18 cellular contexts compared by ENCODE assay signal in the genomic region with DNA sequence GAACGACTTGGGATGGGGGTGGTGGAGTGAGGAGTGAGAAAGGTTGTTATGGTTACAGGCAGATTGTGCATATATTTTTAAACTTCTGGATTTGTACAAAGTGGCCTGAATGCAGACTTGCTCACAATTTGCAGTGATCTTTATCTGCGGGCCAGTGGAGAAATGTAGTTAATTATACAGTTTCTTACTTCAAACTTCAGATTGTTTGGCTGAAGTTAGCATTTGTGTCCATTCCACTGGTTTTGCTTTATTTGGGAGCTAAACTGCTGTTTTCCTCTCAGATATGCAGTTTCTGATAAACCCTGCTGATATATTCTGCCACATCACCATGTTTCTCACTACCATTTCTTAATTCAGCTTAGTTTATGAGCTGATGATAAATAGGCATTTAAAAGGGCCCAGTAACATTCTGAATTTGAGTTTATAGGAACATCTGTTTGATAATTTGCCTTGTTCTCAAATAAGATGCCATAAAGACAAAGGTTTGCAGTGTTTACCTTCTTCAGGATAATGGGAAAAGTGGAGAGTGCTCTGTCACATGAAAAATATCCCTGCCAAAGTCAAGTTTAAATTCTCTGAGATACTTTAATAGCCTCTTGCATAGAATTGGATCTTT.
A peak's percentile ranks its signal among the peaks of the same experiment; 100 is the strongest.
DNase-seq lines count a peak whose midpoint lies in the region; ATAC-seq and TF ChIP-seq lines count a peak whose summit lies in the region.
"Had no signal": no experiment of that assay in that cellular context is flagged by ENCODE, and none has a peak within 500 bp of the region (broad histone marks: within the 10 kb centered on the region; RNA-seq: fewer than 3 reads in every experiment).

No MANE protein-coding gene starts in this region.

- no peaks in the 10 kb centered on the region for H3K27me3 ChIP-seq in ACC112 (ENCODE audit: insufficient read depth, low read length)
- H3K27me3 ChIP-seq: body of pancreas, colonic mucosa, MG63 had no signal

- no peak overlapping the region for H2AFZ ChIP-seq in ACC112 (ENCODE audit: low read length, unreplicated experiment)

- intact Hi-C loops in posterior cingulate gyrus (cut with DNase I): no loop called here

- H3K4me1 ChIP-seq in ACC112 (ENCODE audit: control insufficient read depth, insufficient read depth, low read length, unreplicated experiment) (peaks cover 56% of the 10 kb centered on the region), HEK293 (ENCODE audit: control insufficient read depth, insufficient read depth, low read length) (peaks cover 19% of the 10 kb centered on the region)

- ATAC-seq in HG02571 (IDR thresholded peaks at IDR 0.05; ENCODE audit: unreplicated experiment): no peak
- ATAC-seq: body of pancreas, sciatic nerve had no signal

- POLR2A ChIA-PET in HEK293 (lab: Yijun Ruan, JAX): no interaction called here

- no peaks in the 10 kb centered on the region for H3K9me3 ChIP-seq in HEK293 (ENCODE audit: control insufficient read depth, insufficient read depth, low read depth, low read length)
- H3K9me3 ChIP-seq: body of pancreas, colonic mucosa, MG63 had no signal

- no peak overlapping the region for H3K4me3 ChIP-seq in ACC112 (ENCODE audit: low read depth, low read length)
- no peak overlapping the region for H3K4me3 ChIP-seq in HEK293 (ENCODE audit: low read depth, low read length)
- H3K4me3 ChIP-seq: body of pancreas, colonic mucosa, MG63 had no signal

- no peak for TF ChIP-seq CTCF in HEK293 (tag by site-specific recombination; IDR thresholded peaks at IDR 0.05)
- TF ChIP-seq CTCF in VCaP (conservative IDR thresholded peaks at IDR 0.05): no peak

- H3K79me2 ChIP-seq in ACC112 (ENCODE audit: control insufficient read depth, insufficient read depth, low read length, unreplicated experiment): peaks cover 3% of the 10 kb centered on the region

- peak; percentile 10 to 29 for DNase-seq in erythroblast (lab: John Stamatoyannopoulos, UW)
- no peak for DNase-seq in cortex of kidney (lab: John Stamatoyannopoulos, UW)
- no peak for DNase-seq in posterior cingulate gyrus
- DNase-seq in DMS153 (lab: John Stamatoyannopoulos, UW): no peak
- DNase-seq: activated CD4-positive, alpha-beta memory T cell treated with anti-CD3 and anti-CD28 coated beads for 36 hours; body of pancreas; CD4-positive, CD25-positive, alpha-beta regulatory T cell; colonic mucosa; MG63; NCI-H187; NCI-H748 treated with DMSO at 0.1 percent for 48 hours; stimulated activated naive CD4-positive, alpha-beta T cell treated with Interleukin-2 at 50 U/mL for 16 hours; T1000 had no signal

- no peak for TF ChIP-seq POLR2A in erythroblast (IDR thresholded peaks at IDR 0.05; ENCODE audit: low read length)

- CTCF ChIA-PET in HEK293 (lab: Yijun Ruan, JAX): interaction anchor here (0.7 to 6.2 kb wide), 6 partner anchors 23 to 322 kb away, joined by 3 to 64 read pairs (median 3); no protein-coding TSS in a partner anchor

- H3K36me3 ChIP-seq in ACC112 (ENCODE audit: insufficient read depth, low read length) (no peaks in the 10 kb centered on the region), HEK293 (ENCODE audit: control insufficient read depth in 2 of 2, insufficient read depth in 1 of 2, low read length in 2 of 2) (no peaks in the 10 kb centered on the region; a peak in 1 of 3 replicates)
- H3K36me3 ChIP-seq: colonic mucosa, MG63 had no signal

- H3K27ac ChIP-seq in ACC112 (ENCODE audit: low read depth, low read length) (peak overlapping the region; percentile 32; the same call in 1 of the 2 replicates), HEK293 (ENCODE audit: extremely low read depth, low read depth, low read length) (no peak overlapping the region), VCaP (peak overlapping the region; percentile 66)
- H3K27ac ChIP-seq: colonic mucosa had no signal

TF ChIP-seq in HEK293, 187 proteins besides CTCF, POLR2A, EP300 and RAD21 (continues in another document):
- TF ChIP-seq ZXDB (tag by site-specific recombination; IDR thresholded peaks at IDR 0.05) (peak; percentile 88), IKZF3 (tag by site-specific recombination; IDR thresholded peaks at IDR 0.05) (peak; percentile 64), ZBTB20 (tag by site-specific recombination; IDR thresholded peaks at IDR 0.05) (peak; percentile 51; the same call in 1 of the 2 replicates), ZNF626 (tag by site-specific recombination; IDR thresholded peaks at IDR 0.05) (peak; percentile 41; the same call in 1 of the 2 replicates), SP2 (tag by site-specific recombination; IDR thresholded peaks at IDR 0.05) (no peak), ZNF501 (tag by site-specific recombination; IDR thresholded peaks at IDR 0.05) (peak; percentile 55; the same call in 1 of the 2 replicates)
- TF ChIP-seq, protein P1, sequence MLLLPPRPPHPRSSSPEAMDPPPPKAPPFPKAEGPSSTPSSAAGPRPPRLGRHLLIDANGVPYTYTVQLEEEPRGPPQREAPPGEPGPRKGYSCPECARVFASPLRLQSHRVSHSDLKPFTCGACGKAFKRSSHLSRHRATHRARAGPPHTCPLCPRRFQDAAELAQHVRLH (tag by site-specific recombination; IDR thresholded peaks at IDR 0.05): peak; percentile 97
- TF ChIP-seq, protein P2, sequence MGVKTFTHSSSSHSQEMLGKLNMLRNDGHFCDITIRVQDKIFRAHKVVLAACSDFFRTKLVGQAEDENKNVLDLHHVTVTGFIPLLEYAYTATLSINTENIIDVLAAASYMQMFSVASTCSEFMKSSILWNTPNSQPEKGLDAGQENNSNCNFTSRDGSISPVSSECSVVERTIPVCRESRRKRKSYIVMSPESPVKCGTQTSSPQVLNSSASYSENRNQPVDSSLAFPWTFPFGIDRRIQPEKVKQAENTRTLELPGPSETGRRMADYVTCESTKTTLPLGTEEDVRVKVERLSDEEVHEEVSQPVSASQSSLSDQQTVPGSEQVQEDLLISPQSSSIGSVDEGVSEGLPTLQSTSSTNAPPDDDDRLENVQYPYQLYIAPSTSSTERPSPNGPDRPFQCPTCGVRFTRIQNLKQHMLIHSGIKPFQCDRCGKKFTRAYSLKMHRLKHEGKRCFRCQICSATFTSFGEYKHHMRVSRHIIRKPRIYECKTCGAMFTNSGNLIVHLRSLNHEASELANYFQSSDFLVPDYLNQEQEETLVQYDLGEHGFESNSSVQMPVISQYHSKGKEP (tag by site-specific recombination; IDR thresholded peaks at IDR 0.05): peak; percentile 53; the same call in 1 of the 2 replicates
- TF ChIP-seq, protein P3, sequence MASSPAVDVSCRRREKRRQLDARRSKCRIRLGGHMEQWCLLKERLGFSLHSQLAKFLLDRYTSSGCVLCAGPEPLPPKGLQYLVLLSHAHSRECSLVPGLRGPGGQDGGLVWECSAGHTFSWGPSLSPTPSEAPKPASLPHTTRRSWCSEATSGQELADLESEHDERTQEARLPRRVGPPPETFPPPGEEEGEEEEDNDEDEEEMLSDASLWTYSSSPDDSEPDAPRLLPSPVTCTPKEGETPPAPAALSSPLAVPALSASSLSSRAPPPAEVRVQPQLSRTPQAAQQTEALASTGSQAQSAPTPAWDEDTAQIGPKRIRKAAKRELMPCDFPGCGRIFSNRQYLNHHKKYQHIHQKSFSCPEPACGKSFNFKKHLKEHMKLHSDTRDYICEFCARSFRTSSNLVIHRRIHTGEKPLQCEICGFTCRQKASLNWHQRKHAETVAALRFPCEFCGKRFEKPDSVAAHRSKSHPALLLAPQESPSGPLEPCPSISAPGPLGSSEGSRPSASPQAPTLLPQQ (tag by site-specific recombination; IDR thresholded peaks at IDR 0.05): peak; percentile 35; the same call in 1 of the 2 replicates
- TF ChIP-seq, protein P4, sequence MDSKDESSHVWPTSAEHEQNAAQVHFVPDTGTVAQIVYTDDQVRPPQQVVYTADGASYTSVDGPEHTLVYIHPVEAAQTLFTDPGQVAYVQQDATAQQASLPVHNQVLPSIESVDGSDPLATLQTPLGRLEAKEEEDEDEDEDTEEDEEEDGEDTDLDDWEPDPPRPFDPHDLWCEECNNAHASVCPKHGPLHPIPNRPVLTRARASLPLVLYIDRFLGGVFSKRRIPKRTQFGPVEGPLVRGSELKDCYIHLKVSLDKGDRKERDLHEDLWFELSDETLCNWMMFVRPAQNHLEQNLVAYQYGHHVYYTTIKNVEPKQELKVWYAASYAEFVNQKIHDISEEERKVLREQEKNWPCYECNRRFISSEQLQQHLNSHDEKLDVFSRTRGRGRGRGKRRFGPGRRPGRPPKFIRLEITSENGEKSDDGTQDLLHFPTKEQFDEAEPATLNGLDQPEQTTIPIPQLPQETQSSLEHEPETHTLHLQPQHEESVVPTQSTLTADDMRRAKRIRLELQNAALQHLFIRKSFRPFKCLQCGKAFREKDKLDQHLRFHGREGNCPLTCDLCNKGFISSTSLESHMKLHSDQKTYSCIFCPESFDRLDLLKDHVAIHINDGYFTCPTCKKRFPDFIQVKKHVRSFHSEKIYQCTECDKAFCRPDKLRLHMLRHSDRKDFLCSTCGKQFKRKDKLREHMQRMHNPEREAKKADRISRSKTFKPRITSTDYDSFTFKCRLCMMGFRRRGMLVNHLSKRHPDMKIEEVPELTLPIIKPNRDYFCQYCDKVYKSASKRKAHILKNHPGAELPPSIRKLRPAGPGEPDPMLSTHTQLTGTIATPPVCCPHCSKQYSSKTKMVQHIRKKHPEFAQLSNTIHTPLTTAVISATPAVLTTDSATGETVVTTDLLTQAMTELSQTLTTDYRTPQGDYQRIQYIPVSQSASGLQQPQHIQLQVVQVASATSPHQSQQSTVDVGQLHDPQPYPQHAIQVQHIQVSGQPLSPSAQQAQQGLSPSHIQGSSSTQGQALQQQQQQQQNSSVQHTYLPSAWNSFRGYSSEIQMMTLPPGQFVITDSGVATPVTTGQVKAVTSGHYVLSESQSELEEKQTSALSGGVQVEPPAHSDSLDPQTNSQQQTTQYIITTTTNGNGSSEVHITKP (tag by site-specific recombination; IDR thresholded peaks at IDR 0.05): no peak

Comparison
In these comparisons a context has a peak if more than half of its experiments do, and no peak if none do; other contexts are left out.
1. DNase-seq: peak in erythroblast (2 of 2); none in cortex of kidney (single experiment), posterior cingulate gyrus (0 of 10) and DMS153 (single experiment).